10 cellular contexts compared by ENCODE assay signal in the genomic region with DNA sequence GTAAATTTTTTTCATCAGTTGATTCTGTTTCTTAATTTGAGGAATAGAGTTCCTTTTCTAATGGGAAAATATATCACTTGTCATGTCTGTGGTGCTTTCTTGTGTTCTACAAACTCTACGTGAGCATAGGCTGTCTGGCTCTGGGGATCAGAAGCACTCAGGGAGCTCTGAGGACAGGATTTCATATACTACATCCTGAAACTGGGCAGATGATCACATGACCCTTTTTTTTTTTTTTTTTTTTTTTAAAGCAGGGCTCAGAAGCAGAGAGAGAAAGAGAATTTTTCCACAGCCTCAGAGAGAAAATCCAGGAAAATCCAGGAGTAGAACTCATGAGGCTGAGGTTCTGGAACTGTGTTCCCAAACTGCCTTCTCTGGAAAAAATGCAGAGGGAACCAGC.
DNase-seq lines count a peak whose midpoint lies in the region; ATAC-seq, FAIRE-seq and TF ChIP-seq lines count a peak whose summit lies in the region.
"Had no signal": no experiment of that assay in that cellular context is flagged by ENCODE, and none has a peak within 500 bp of the region (broad histone marks: within the 10 kb centered on the region; RNA-seq: fewer than 3 reads in every experiment).

No MANE protein-coding gene starts in this region.

- peak overlapping the region; percentile 15 for H3K27ac ChIP-seq in CD4-positive, alpha-beta T cell (ENCODE audit: low read depth, low read length)
- peak overlapping the region; percentile 30 for H3K27ac ChIP-seq in PC-9
- H3K27ac ChIP-seq: SJSA1 had no signal

- H3F3A ChIP-seq in PC-9 (ENCODE audit: insufficient read depth, low read depth) = peaks cover 23% of the 10 kb centered on the region

- H3K4me1 Mint-ChIP-seq in CD4-positive, alpha-beta T cell (ENCODE audit: low read depth) = peaks cover 93% of the 10 kb centered on the region
- H3K4me1 Mint-ChIP-seq in chondrocyte (ENCODE audit: low read depth) (peaks cover 51% of the 10 kb centered on the region), nephron (peaks cover 17% of the 10 kb centered on the region)

- peak; percentile 27 for ATAC-seq in CD4-positive, alpha-beta T cell (ENCODE audit: poor library complexity)
- ATAC-seq in GM21737 (IDR thresholded peaks at IDR 0.05; ENCODE audit: unreplicated experiment) (no peak), GM21528 (IDR thresholded peaks at IDR 0.05; ENCODE audit: low FRiP score, unreplicated experiment) (no peak), HG02678 (IDR thresholded peaks at IDR 0.05; ENCODE audit: unreplicated experiment) (no peak)

- intact Hi-C loops in CD4-positive, alpha-beta T cell (cut with DNase I, micrococcal nuclease) = no loop called here
- intact Hi-C loops in PC-9 (cut with micrococcal nuclease; ENCODE audit: unreplicated experiment) = no loop called here

- no peaks in the 10 kb centered on the region for H3K9me3 ChIP-seq in CD4-positive, alpha-beta T cell (ENCODE audit: control insufficient read depth, low read length)
- no peaks in the 10 kb centered on the region for H3K9me3 ChIP-seq in PC-9 (ENCODE audit: insufficient read depth, low read depth)
- H3K9me3 ChIP-seq: SJSA1 had no signal

- no TSS peak for BruUV-seq in PC-9 (replicated peaks; lab: Mats Ljungman, UMichigan)

- H4K20me1 ChIP-seq in PC-9 (ENCODE audit: insufficient read depth) = no peaks in the 10 kb centered on the region

- peaks cover 5% of the 10 kb centered on the region; the same call in 1 of the 2 replicates for H3K36me3 ChIP-seq in PC-9 (ENCODE audit: low read depth)
- H3K36me3 ChIP-seq: SJSA1 had no signal

- peaks cover 95% of the 10 kb centered on the region for H3K36me3 Mint-ChIP-seq in CD4-positive, alpha-beta T cell (ENCODE audit: low read depth)
- H3K36me3 Mint-ChIP-seq in chondrocyte (ENCODE audit: low read depth) (no peaks in the 10 kb centered on the region), nephron (ENCODE audit: low read depth) (no peaks in the 10 kb centered on the region)

- peak overlapping the region; percentile 39 for H3K4me3 Mint-ChIP-seq in CD4-positive, alpha-beta T cell
- H3K4me3 Mint-ChIP-seq in chondrocyte (ENCODE audit: unreplicated experiment) = no peak overlapping the region
- H3K4me3 Mint-ChIP-seq in nephron = no peak overlapping the region

- H3K27me3 ChIP-seq in CD4-positive, alpha-beta T cell (ENCODE audit: control insufficient read depth, insufficient read depth, low read length) = no peaks in the 10 kb centered on the region
- no peaks in the 10 kb centered on the region for H3K27me3 ChIP-seq in PC-9 (ENCODE audit: insufficient read depth, low read depth)
- H3K27me3 ChIP-seq: SJSA1 had no signal

- DNase-seq in CD4-positive, alpha-beta T cell = no peak
- peak in 1 of 2 experiments; percentile 24 for DNase-seq in PC-9
- no peak for DNase-seq in chondrocyte (ENCODE audit: low spot score)
- no peak for DNase-seq in GM19239 (ENCODE audit: insufficient read length, low spot score)
- DNase-seq: midbrain had no signal

- no peaks in the 10 kb centered on the region for H3K27me3 Mint-ChIP-seq in CD4-positive, alpha-beta T cell
- H3K27me3 Mint-ChIP-seq in chondrocyte (ENCODE audit: low read depth) = no peaks in the 10 kb centered on the region
- H3K27me3 Mint-ChIP-seq in nephron (ENCODE audit: low read depth) = no peaks in the 10 kb centered on the region

- H3K27ac Mint-ChIP-seq in CD4-positive, alpha-beta T cell = peak overlapping the region; percentile 74
- peak overlapping the region; percentile 75 for H3K27ac Mint-ChIP-seq in chondrocyte (ENCODE audit: unreplicated experiment)
- H3K27ac Mint-ChIP-seq in nephron = peak overlapping the region in 2 of 3 experiments; percentile 73 to 82

- 0 out of 2 replicates have a peak overlapping the region, but pooled peaks have one; percentile 10 for H3K4me2 ChIP-seq in PC-9

- H2AFZ ChIP-seq in PC-9 = no peak overlapping the region

- POLR2A ChIA-PET in CD4-positive, alpha-beta T cell (lab: Charles Lee) = interaction anchor here (0.7 to 1.6 kb wide), 5 partner anchors 8 to 231 kb away, joined by 3 to 5 read pairs (median 4); a partner anchor contains a TSS
- POLR2A ChIA-PET in PC-9 (lab: Charles Lee; ENCODE audit: unreplicated experiment) = interaction anchor here (0.6 to 0.7 kb wide), 2 partner anchors 20 to 250 kb away, joined by 3 to 5 read pairs; a partner anchor contains a TSS

- no peaks in the 10 kb centered on the region for H3K9me3 Mint-ChIP-seq in CD4-positive, alpha-beta T cell
- H3K9me3 Mint-ChIP-seq in chondrocyte (ENCODE audit: low read depth) (no peaks in the 10 kb centered on the region), nephron (no peaks in the 10 kb centered on the region)

- TF ChIP-seq CTCF in CD4-positive, alpha-beta T cell (IDR thresholded peaks at IDR 0.05) = no peak
- TF ChIP-seq CTCF in PC-9 (conservative IDR thresholded peaks at IDR 0.05) (no peak), chondrocyte (IDR thresholded peaks at IDR 0.05) (no peak), nephron (IDR thresholded peaks at IDR 0.05; ENCODE audit: unreplicated experiment in 3 of 3) (no peak)

- no peak for FAIRE-seq in GM19239 (lab: Jason Lieb, UNC)

- peaks cover 54% of the 10 kb centered on the region for H3K4me1 ChIP-seq in PC-9 (replicated peaks; ENCODE audit: insufficient read depth)
- H3K4me1 ChIP-seq: SJSA1 had no signal

- no peak overlapping the region for H3K4me3 ChIP-seq in PC-9
- H3K4me3 ChIP-seq: SJSA1 had no signal

- CTCF ChIA-PET in CD4-positive, alpha-beta T cell (lab: Charles Lee) = interaction anchor here (1.7 kb wide), 1 partner anchor 36 kb away, joined by 6 read pairs; no protein-coding TSS in a partner anchor
- CTCF ChIA-PET in PC-9 (lab: Charles Lee) = interaction anchor here (0.5 kb wide), 1 partner anchor 140 kb away, joined by 3 read pairs; no protein-coding TSS in a partner anchor

- H3K79me2 ChIP-seq in PC-9 (ENCODE audit: low read depth) = peaks cover 9% of the 10 kb centered on the region; the same call in 1 of the 2 replicates

- no peaks in the 10 kb centered on the region for H3K9me2 ChIP-seq in PC-9 (ENCODE audit: insufficient read depth)
